Comparison of ENCODE assay signal across 1 cellular context in genomic region chr19:49866933-49867782, GRCh38.
TF ChIP-seq lines count a peak whose summit lies in the region.

Gene PNKP (minus strand): TSS chr19:49867576. CDS start chr19:49867204, 372 bp downstream.

TF ChIP-seq in GM12878, 131 proteins besides CTCF, POLR2A, EP300 and RAD21 (continued from another document and continues in another):
- TF ChIP-seq PRDM15 (CRISPR knock-in tag; IDR thresholded peaks at IDR 0.05), result no peak
- TF ChIP-seq FOXM1 (IDR thresholded peaks at IDR 0.05; ENCODE audit: low read depth, low read length), result no peak
- no peak for TF ChIP-seq WRNIP1 (IDR thresholded peaks at IDR 0.05; ENCODE audit: borderline replicate concordance, low read depth, low read length)
- no peak for TF ChIP-seq FOXK2 (IDR thresholded peaks at IDR 0.05)
- TF ChIP-seq TCF12 (IDR thresholded peaks at IDR 0.05; ENCODE audit: low read depth, low read length), result no peak
- TF ChIP-seq PAX5 (IDR thresholded peaks at IDR 0.05; ENCODE audit: borderline replicate concordance, low read depth, low read length), result peak; percentile 5; the same call in 1 of the 2 replicates
- TF ChIP-seq TCF7 (IDR thresholded peaks at IDR 0.05; ENCODE audit: borderline replicate concordance), result no peak
- TF ChIP-seq MLLT1 (IDR thresholded peaks at IDR 0.05), result no peak
- TF ChIP-seq CREM (IDR thresholded peaks at IDR 0.05; ENCODE audit: low read depth), result peak; percentile 87
- TF ChIP-seq NRF1 (conservative IDR thresholded peaks at IDR 0.05; ENCODE audit: low read depth, low read length), result no peak
- TF ChIP-seq MTA2 (IDR thresholded peaks at IDR 0.05; ENCODE audit: low read depth), result no peak
- no peak for TF ChIP-seq ZNF687 (IDR thresholded peaks at IDR 0.05)
- peak; percentile 73 for TF ChIP-seq CHD2 (IDR thresholded peaks at IDR 0.05; ENCODE audit: borderline replicate concordance, low read depth, low read length)
- no peak for TF ChIP-seq IRF5 (IDR thresholded peaks at IDR 0.05; ENCODE audit: borderline replicate concordance)
- TF ChIP-seq SUZ12 (IDR thresholded peaks at IDR 0.05; ENCODE audit: unreplicated experiment), result no peak
- TF ChIP-seq CUX1 (IDR thresholded peaks at IDR 0.05; ENCODE audit: insufficient replicate concordance, low read depth, low read length), result no peak
- no peak for TF ChIP-seq ZZZ3 (IDR thresholded peaks at IDR 0.05; ENCODE audit: control insufficient read depth, insufficient read length, low read depth)
- TF ChIP-seq CHD4 (IDR thresholded peaks at IDR 0.05), result no peak
- TF ChIP-seq ATF3 (IDR thresholded peaks at IDR 0.05; ENCODE audit: borderline replicate concordance, extremely low read depth, low read depth, low read length), result no peak
- no peak; the same call in 1 of the 2 replicates for TF ChIP-seq SMC3 (IDR thresholded peaks at IDR 0.05; ENCODE audit: borderline replicate concordance, low read length)
- TF ChIP-seq MAX (IDR thresholded peaks at IDR 0.05; ENCODE audit: low read depth, low read length), result no peak; the same call in 1 of the 2 replicates
- no peak for TF ChIP-seq HDAC2 (IDR thresholded peaks at IDR 0.05)
- peak in 1 of 2 experiments; percentile 5; a peak in 1 of 4 replicates for TF ChIP-seq SRF (IDR thresholded peaks at IDR 0.05; ENCODE audit: low read depth in 2 of 2, low read length in 2 of 2)
- peak; percentile 96 for TF ChIP-seq NKRF (conservative IDR thresholded peaks at IDR 0.05)
- no peak for TF ChIP-seq NFIC (IDR thresholded peaks at IDR 0.05; ENCODE audit: low read depth, low read length)
- TF ChIP-seq CBX5 (IDR thresholded peaks at IDR 0.05; ENCODE audit: low read depth), result no peak
- TF ChIP-seq IRF3 (IDR thresholded peaks at IDR 0.05), result no peak
- TF ChIP-seq HSF1 (IDR thresholded peaks at IDR 0.05; ENCODE audit: low read depth, low read length), result no peak
- TF ChIP-seq E4F1 (IDR thresholded peaks at IDR 0.05; ENCODE audit: borderline replicate concordance, partially characterized antibody), result peak; percentile 53
